Comparison of ENCODE assay signal across 23 cellular contexts in the genomic region with DNA sequence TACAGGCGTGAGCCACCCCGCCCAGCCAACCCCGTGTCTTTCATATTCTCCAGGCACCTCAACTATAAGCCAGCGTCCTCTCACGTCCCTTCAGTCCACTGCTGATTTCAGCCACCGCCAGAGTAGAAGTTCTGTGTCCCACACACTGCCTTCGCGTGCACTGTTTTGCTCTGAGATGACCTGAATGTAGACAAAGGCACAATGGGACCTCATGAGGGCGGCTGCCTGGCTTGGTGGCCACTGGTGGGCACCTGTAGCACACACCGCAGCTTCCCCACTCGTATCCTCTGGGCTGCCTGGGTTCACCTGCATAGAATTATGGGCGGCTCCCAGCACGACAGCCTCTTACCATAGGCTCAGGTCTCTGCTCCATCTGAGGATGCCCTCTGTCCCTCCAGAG. TPM values are rescaled to one million over a fixed set of nuclear protein-coding genes. Genes with fewer than 3 reads are reported as not detected.
"Had no signal": no experiment of that assay in that cellular context is flagged by ENCODE, and none has a peak within 500 bp of the region (broad histone marks: within the 10 kb centered on the region; RNA-seq: fewer than 3 reads in every experiment).

No MANE protein-coding gene starts in this region.

- H3K27me3 Mint-ChIP-seq: IgD-negative memory B cell had no signal

- H3K4me1 ChIP-seq: SJSA1 had no signal

- H3K36me3 ChIP-seq: SJSA1 had no signal

- H3K27me3 ChIP-seq: SJSA1 had no signal

- H3K4me3 ChIP-seq: K562, SJSA1, SK-N-MC had no signal

- DNase-seq: MV-4-11, NCI-H1092, NCI-H1105 treated with DMSO at 0.1 percent for 48 hours, NCI-H1417 treated with DMSO at 0.1 percent for 48 hours, NCI-H146, NCI-H1694 treated with DMSO at 0.1 percent for 48 hours, NCI-H1930, NCI-H2081 treated with DMSO at 0.1 percent for 48 hours, NCI-H2171, NCI-H226, NCI-H446, NCI-H510A, NCI-H524 treated with DMSO at 0.1 percent for 48 hours, NCI-H69, NCI-H774, Right ventricle myocardium superior, RPMI8226, SIG-M5 had no signal

- ATAC-seq: HepG2, K562 had no signal

- H3K27ac Mint-ChIP-seq: IgD-negative memory B cell had no signal

- H3K9me3 ChIP-seq: SJSA1 had no signal

- H3K4me1 Mint-ChIP-seq: IgD-negative memory B cell had no signal

- H3K9me3 Mint-ChIP-seq: IgD-negative memory B cell had no signal

- H3K27ac ChIP-seq: SJSA1, SK-N-MC had no signal

- H3K4me3 Mint-ChIP-seq: IgD-negative memory B cell had no signal

RNA-seq across cellular contexts. Expression of a gene that starts 57.2 kb away (rescaled TPM):
- total RNA-seq: HepG2, SJSA1 had no signal
- polyA plus RNA-seq: HepG2 had no signal
